In the genomic region with DNA sequence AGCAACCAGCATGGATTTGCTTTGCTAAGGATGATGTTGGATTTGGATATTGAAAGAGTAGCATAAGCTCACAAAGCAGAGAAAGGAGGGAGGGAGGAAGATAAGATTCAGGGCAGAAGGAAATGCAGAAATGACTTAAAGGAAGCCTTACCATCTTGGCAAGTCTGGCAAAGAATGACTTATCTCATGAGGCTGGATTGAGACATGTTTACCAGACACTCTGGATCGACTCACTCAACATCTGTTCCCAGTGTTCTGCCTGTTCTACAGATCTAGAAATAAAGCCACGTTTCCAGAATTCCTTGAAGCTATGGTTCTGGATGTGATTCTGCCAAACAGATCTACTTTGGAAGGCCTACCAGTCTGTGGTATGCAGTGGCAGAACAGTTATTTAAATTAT, we compare ENCODE assay signal across 20 cellular contexts. TPM values are rescaled to one million over a fixed set of nuclear protein-coding genes. Genes with fewer than 3 reads are reported as not detected.
A peak's percentile ranks its signal among the peaks of the same experiment; 100 is the strongest.
DNase-seq lines count a peak whose midpoint lies in the region; ATAC-seq and TF ChIP-seq lines count a peak whose summit lies in the region.
"Had no signal": no experiment of that assay in that cellular context is flagged by ENCODE, and none has a peak within 500 bp of the region (broad histone marks: within the 10 kb centered on the region; RNA-seq: fewer than 3 reads in every experiment).

No MANE protein-coding gene starts in this region.

- H3K4me1 ChIP-seq in esophagus muscularis mucosa (peaks cover 0 to 28% (median 14%) of the 10 kb centered on the region in 4 donors), thyroid gland (no peaks in the 10 kb centered on the region)
- H3K4me1 ChIP-seq: BE2C had no signal

- H3K36me3 Mint-ChIP-seq in activated naive CD4-positive, alpha-beta T cell treated with anti-CD3 and anti-CD28 coated beads, Interleukin-2, amount 50 U/mL, for 24 hours, result no peaks in the 10 kb centered on the region
- peaks cover 9% of the 10 kb centered on the region for H3K36me3 Mint-ChIP-seq in activated CD8-positive, alpha-beta T cell treated with anti-CD3 and anti-CD28 coated beads for 36 hours (ENCODE audit: low read depth)

- H3K27ac ChIP-seq in esophagus muscularis mucosa (replicated peaks in 1 of 4) (no peak overlapping the region), temporal lobe (ENCODE audit: low read depth, low read length) (peak overlapping the region; percentile 42), thyroid gland (no peak overlapping the region)
- H3K27ac ChIP-seq: 22Rv1 had no signal

- H3K4me3 ChIP-seq in esophagus muscularis mucosa, result no peak overlapping the region
- no peak overlapping the region for H3K4me3 ChIP-seq in thyroid gland (replicated peaks in 1 of 3)
- H3K4me3 ChIP-seq: GM23338, K562 had no signal

- H3K9me3 ChIP-seq in esophagus muscularis mucosa (no peaks in the 10 kb centered on the region), thyroid gland (no peaks in the 10 kb centered on the region)
- H3K9me3 ChIP-seq: BE2C had no signal

- TF ChIP-seq POLR2A in esophagus muscularis mucosa (IDR thresholded peaks at IDR 0.05; ENCODE audit: low read depth), result no peak
- no peak for TF ChIP-seq POLR2A in thyroid gland (IDR thresholded peaks at IDR 0.05)

- POLR2A ChIA-PET in activated CD8-positive, alpha-beta T cell treated with anti-CD3 and anti-CD28 coated beads for 36 hours (lab: Charles Lee), result no interaction called here

- CTCF ChIA-PET in activated CD8-positive, alpha-beta T cell treated with anti-CD3 and anti-CD28 coated beads for 36 hours (lab: Charles Lee), result interaction anchor here (1.4 kb wide), 1 partner anchor 38 kb away, joined by 4 read pairs; no protein-coding TSS in a partner anchor

- H3K4me3 Mint-ChIP-seq in activated naive CD4-positive, alpha-beta T cell treated with anti-CD3 and anti-CD28 coated beads, Interleukin-2, amount 50 U/mL, for 24 hours, result no peak overlapping the region
- H3K4me3 Mint-ChIP-seq in activated CD8-positive, alpha-beta T cell treated with anti-CD3 and anti-CD28 coated beads for 36 hours, result no peak overlapping the region
- H3K4me3 Mint-ChIP-seq: CD4-positive, alpha-beta T cell; GM23338 had no signal

- H3K36me3 ChIP-seq in esophagus muscularis mucosa (no peaks in the 10 kb centered on the region), thyroid gland (no peaks in the 10 kb centered on the region)
- H3K36me3 ChIP-seq: BE2C had no signal

- H3K27me3 ChIP-seq in esophagus muscularis mucosa (no peaks in the 10 kb centered on the region), thyroid gland (no peaks in the 10 kb centered on the region)
- H3K27me3 ChIP-seq: BE2C had no signal

- ATAC-seq in activated CD8-positive, alpha-beta T cell treated with anti-CD3 and anti-CD28 coated beads for 36 hours, result no peak
- ATAC-seq: GM23338, HCT116, K562, PC-3 had no signal

- H3K9me3 Mint-ChIP-seq in activated naive CD4-positive, alpha-beta T cell treated with anti-CD3 and anti-CD28 coated beads, Interleukin-2, amount 50 U/mL, for 24 hours, result peaks cover 5% of the 10 kb centered on the region
- H3K9me3 Mint-ChIP-seq in activated CD8-positive, alpha-beta T cell treated with anti-CD3 and anti-CD28 coated beads for 36 hours, result peaks cover 15% of the 10 kb centered on the region

- 71% methylated on average over 2 of the region's 2 CpGs for WGBS in esophagus muscularis mucosa
- WGBS in thyroid gland, 2 donors, result 82 to 87% methylated on average over 2 of the region's 2 CpGs

- no peak for TF ChIP-seq EP300 in esophagus muscularis mucosa (IDR thresholded peaks at IDR 0.05)

- intact Hi-C loops in esophagus muscularis mucosa (cut with DNase I) (no loop called here), thyroid gland (cut with DNase I) (no loop called here)
- intact Hi-C loops in activated CD8-positive, alpha-beta T cell treated with anti-CD3 and anti-CD28 coated beads for 36 hours (cut with micrococcal nuclease), result no loop called here

- peak overlapping the region; percentile 42 for H3K27ac Mint-ChIP-seq in activated naive CD4-positive, alpha-beta T cell treated with anti-CD3 and anti-CD28 coated beads, Interleukin-2, amount 50 U/mL, for 24 hours
- H3K27ac Mint-ChIP-seq in activated CD8-positive, alpha-beta T cell treated with anti-CD3 and anti-CD28 coated beads for 36 hours, result no peak overlapping the region
- H3K27ac Mint-ChIP-seq: CD4-positive, alpha-beta T cell; GM23338 had no signal

- no peak for DNase-seq in activated naive CD4-positive, alpha-beta T cell (lab: John Stamatoyannopoulos, UW)
- DNase-seq in esophagus muscularis mucosa (ENCODE audit: extremely low spot score), result peak; percentile 14
- DNase-seq in inferior parietal cortex (ENCODE audit: extremely low spot score), result peak; percentile 50
- no peak for DNase-seq in pons (ENCODE audit: low spot score)
- DNase-seq in activated CD8-positive, alpha-beta T cell treated with anti-CD3 and anti-CD28 coated beads for 36 hours, result no peak
- no peak for DNase-seq in thyroid gland
- DNase-seq: BE2C; Calu3; CD4-positive, alpha-beta T cell; DMS79 treated with DMSO at 0.1 percent for 48 hours; NCI-H187; NCI-H2171 treated with DMSO at 0.1 percent for 48 hours; NCI-H82; PC-3 had no signal

- peaks cover 14% of the 10 kb centered on the region for H3K4me1 Mint-ChIP-seq in activated naive CD4-positive, alpha-beta T cell treated with anti-CD3 and anti-CD28 coated beads, Interleukin-2, amount 50 U/mL, for 24 hours
- H3K4me1 Mint-ChIP-seq in activated CD8-positive, alpha-beta T cell treated with anti-CD3 and anti-CD28 coated beads for 36 hours (ENCODE audit: low read depth), result peaks cover 13% of the 10 kb centered on the region

- TF ChIP-seq CTCF in esophagus muscularis mucosa (IDR thresholded peaks at IDR 0.05) (no peak), thyroid gland (IDR thresholded peaks at IDR 0.05) (no peak)
- TF ChIP-seq CTCF in activated CD8-positive, alpha-beta T cell treated with anti-CD3 and anti-CD28 coated beads for 36 hours (IDR thresholded peaks at IDR 0.05), result no peak

- H3K27me3 Mint-ChIP-seq in activated naive CD4-positive, alpha-beta T cell treated with anti-CD3 and anti-CD28 coated beads, Interleukin-2, amount 50 U/mL, for 24 hours, result no peaks in the 10 kb centered on the region
- no peaks in the 10 kb centered on the region for H3K27me3 Mint-ChIP-seq in activated CD8-positive, alpha-beta T cell treated with anti-CD3 and anti-CD28 coated beads for 36 hours

RNA-seq across cellular contexts. Expression of gene CTBS, which starts 38.8 kb away (rescaled TPM):
- 1 to 10 TPM; 7.1 to 8.9 (median 8.5) TPM for total RNA-seq in esophagus muscularis mucosa
- 2.5 TPM for total RNA-seq in temporal lobe
- total RNA-seq in activated CD8-positive, alpha-beta T cell treated with anti-CD3 and anti-CD28 coated beads for 36 hours, result 10 to 100 TPM; 13.5 to 18.3 TPM
- total RNA-seq in thyroid gland, result 10 to 100 TPM; 14.9 to 24.1 (median 17.1) TPM

Comparison
In these comparisons a context has a peak if more than half of its experiments do, and no peak if none do; other contexts are left out.
1. DNase-seq: peak in esophagus muscularis mucosa (single experiment) and inferior parietal cortex (single experiment); none in activated naive CD4-positive, alpha-beta T cell (0 of 4), pons (single experiment), activated CD8-positive, alpha-beta T cell treated with anti-CD3 and anti-CD28 coated beads for 36 hours (single experiment) and thyroid gland (0 of 2).